Comparison of ENCODE assay signal across 1 cellular context in genomic region chr17:8288336-8289102, GRCh38.
TF ChIP-seq lines count a peak whose summit lies in the region.

Gene RANGRF, plus strand, starts transcription at chr17:8288670. Its CDS starts 119 bp downstream, at chr17:8288789.

TF ChIP-seq in GM12878, 131 proteins besides CTCF, POLR2A, EP300 and RAD21 (continued from another document):
- no peak for TF ChIP-seq PRDM15 (CRISPR knock-in tag; IDR thresholded peaks at IDR 0.05)
- TF ChIP-seq MTA3 (IDR thresholded peaks at IDR 0.05; ENCODE audit: borderline replicate concordance, low read length), result no peak
- no peak for TF ChIP-seq RELA (IDR thresholded peaks at IDR 0.05; ENCODE audit: borderline replicate concordance, partially characterized antibody)
